Comparison of ENCODE assay signal across 8 cellular contexts in genomic region chr7:102390697-102391484, GRCh38. TPM values are rescaled to one million over a fixed set of nuclear protein-coding genes. Genes with fewer than 3 reads are reported as not detected.
DNase-seq lines count a peak whose midpoint lies in the region; ATAC-seq, FAIRE-seq and TF ChIP-seq lines count a peak whose summit lies in the region.

No MANE protein-coding gene starts in this region.

- no peak overlapping the region for H3K4me2 ChIP-seq in OCI-LY7 (ENCODE audit: low read length)

- BruUV-seq in OCI-LY7 (replicated peaks; lab: Mats Ljungman, UMichigan) = no TSS peak

- H3K27me3 Mint-ChIP-seq in activated T-cell treated with anti-CD3 and anti-CD28 coated beads, Interleukin-2, amount 50 U/mL, for 24 hours = no peaks in the 10 kb centered on the region
- H3K27me3 Mint-ChIP-seq in nephron (ENCODE audit: low read depth) = no peaks in the 10 kb centered on the region

- TF ChIP-seq CTCF in OCI-LY7 (conservative IDR thresholded peaks at IDR 0.05; ENCODE audit: low read length) = peak; percentile 96
- TF ChIP-seq CTCF in nephron (IDR thresholded peaks at IDR 0.05; ENCODE audit: unreplicated experiment in 3 of 3) = peak; percentile 85 to 90 (median 88)

- ATAC-seq in GM19035 (IDR thresholded peaks at IDR 0.05; ENCODE audit: unreplicated experiment) = no peak

- no peaks in the 10 kb centered on the region for H3K9me2 ChIP-seq in OCI-LY7 (ENCODE audit: insufficient read depth, low read length)

- H3K36me3 ChIP-seq in OCI-LY7 (ENCODE audit: insufficient read depth, low read length) = peaks cover 74% of the 10 kb centered on the region

- FAIRE-seq in HTR-8/SVneo (lab: Jason Lieb, UNC) = no peak

- no peaks in the 10 kb centered on the region for H4K20me1 ChIP-seq in OCI-LY7 (ENCODE audit: insufficient read depth, low read length)

- H3K27ac Mint-ChIP-seq in activated T-cell treated with anti-CD3 and anti-CD28 coated beads, Interleukin-2, amount 50 U/mL, for 24 hours = no peak overlapping the region
- H3K27ac Mint-ChIP-seq in nephron = no peak overlapping the region

- H3K36me3 Mint-ChIP-seq in activated T-cell treated with anti-CD3 and anti-CD28 coated beads, Interleukin-2, amount 50 U/mL, for 24 hours (ENCODE audit: low read depth) = peaks cover 59% of the 10 kb centered on the region
- H3K36me3 Mint-ChIP-seq in nephron (ENCODE audit: low read depth) = peaks cover 18% of the 10 kb centered on the region

- peaks cover 5% of the 10 kb centered on the region; the same call in 1 of the 2 replicates for H3K79me2 ChIP-seq in OCI-LY7 (ENCODE audit: insufficient read depth, low read depth, low read length)

- no peak overlapping the region for H3K27ac ChIP-seq in OCI-LY7 (ENCODE audit: low read depth, low read length, poor library complexity, severe bottlenecking)

- H3K9me3 Mint-ChIP-seq in activated T-cell treated with anti-CD3 and anti-CD28 coated beads, Interleukin-2, amount 50 U/mL, for 24 hours = no peaks in the 10 kb centered on the region
- no peaks in the 10 kb centered on the region for H3K9me3 Mint-ChIP-seq in nephron

- no peak overlapping the region for H2AFZ ChIP-seq in OCI-LY7 (ENCODE audit: low read length)

- no peak overlapping the region for H3K4me3 Mint-ChIP-seq in activated T-cell treated with anti-CD3 and anti-CD28 coated beads, Interleukin-2, amount 50 U/mL, for 24 hours
- H3K4me3 Mint-ChIP-seq in nephron = no peak overlapping the region

- H3K9me3 ChIP-seq in OCI-LY7 (ENCODE audit: low read length) = no peaks in the 10 kb centered on the region

- intact Hi-C loops in OCI-LY7 (cut with micrococcal nuclease; ENCODE audit: unreplicated experiment) = loop anchor here (1.0 to 10.0 kb wide), 2 partner anchors 112 to 846 kb away; no protein-coding TSS in a partner anchor

- DNase-seq in DMS153 (lab: John Stamatoyannopoulos, UW) = peak; percentile 55
- DNase-seq in HTR-8/SVneo (ENCODE audit: insufficient read length, low spot score) = peak; percentile 79
- DNase-seq in OCI-LY7 (ENCODE audit: low spot score) = peak; percentile 81
- DNase-seq in activated T-cell treated with anti-CD3 and anti-CD28 coated beads, Interleukin-2, amount 50 U/mL, for 24 hours = peak; percentile 79
- peak; percentile 52 for DNase-seq in fibroblast of gingiva (ENCODE audit: low read depth)
- DNase-seq in stimulated activated naive CD4-positive, alpha-beta T cell (lab: John Stamatoyannopoulos, UW) = peak; percentile 13 to 69 (median 58)

- peaks cover 15% of the 10 kb centered on the region for H3K4me1 ChIP-seq in OCI-LY7 (ENCODE audit: insufficient read depth, low read length, poor library complexity, severe bottlenecking)

- no peak overlapping the region for H3K4me3 ChIP-seq in OCI-LY7 (ENCODE audit: low read depth, low read length, poor library complexity, severe bottlenecking)

- POLR2A ChIA-PET in OCI-LY7 (lab: Charles Lee) = interaction anchor here (0.6 kb wide), 1 partner anchor 532 kb away, joined by 7 read pairs; no protein-coding TSS in a partner anchor

- CTCF ChIA-PET in OCI-LY7 (lab: Charles Lee; ENCODE audit: unreplicated experiment) = no interaction called here

- peaks cover 5% of the 10 kb centered on the region for H3K4me1 Mint-ChIP-seq in activated T-cell treated with anti-CD3 and anti-CD28 coated beads, Interleukin-2, amount 50 U/mL, for 24 hours (ENCODE audit: low read depth)
- peaks cover 5% of the 10 kb centered on the region for H3K4me1 Mint-ChIP-seq in nephron

RNA-seq across cellular contexts. Expression of gene PRKRIP1, which starts 5.3 kb away (rescaled TPM):
- 47.1 and 60.7 TPM in 2 replicates for total RNA-seq in OCI-LY7 (2014; rRNA removed; shearing (Covaris generic))
- 42.5 and 48.2 TPM in 2 replicates for total RNA-seq in OCI-LY7 (2022)

RNA-seq across cellular contexts. Expression of gene SPDYE6, which starts 34.6 kb away (rescaled TPM):
- not detected in 2 replicates for total RNA-seq in OCI-LY7 (2014; rRNA removed; shearing (Covaris generic))
- not detected in 2 replicates for total RNA-seq in OCI-LY7 (2022)

RNA-seq across cellular contexts. Expression of gene ORAI2, which starts 42.5 kb away (rescaled TPM):
- total RNA-seq in OCI-LY7 (2014; rRNA removed; shearing (Covaris generic)) = 130 and 149 TPM in 2 replicates
- total RNA-seq in OCI-LY7 (2022) = 230 and 263 TPM in 2 replicates
